12 cellular contexts compared by ENCODE assay signal in the genomic region with DNA sequence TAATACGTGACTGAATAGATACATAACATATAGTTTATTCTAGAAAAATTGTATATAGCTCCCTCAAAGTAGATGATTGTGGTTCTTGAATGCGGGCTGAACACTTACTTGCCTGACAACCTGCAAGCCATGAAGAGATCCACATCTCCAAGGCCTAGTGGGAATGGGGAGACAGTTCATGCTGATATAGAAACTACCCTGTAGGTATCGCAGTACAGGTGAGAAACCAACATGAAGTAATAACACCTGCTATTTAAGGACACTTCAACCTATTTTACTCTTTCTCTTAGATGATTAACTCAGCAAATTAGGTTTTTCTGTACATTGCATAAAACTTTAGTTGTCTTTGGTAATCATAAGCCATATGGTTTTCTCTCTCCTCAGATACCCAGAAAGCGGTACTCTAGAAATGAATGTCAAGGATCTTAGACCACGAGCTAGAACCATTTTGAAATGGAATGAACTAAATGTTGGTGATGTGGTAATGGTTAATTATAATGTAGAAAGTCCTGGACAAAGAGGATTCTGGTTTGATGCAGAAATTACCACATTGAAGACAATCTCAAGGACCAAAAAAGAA.
"Had no signal": no experiment of that assay in that cellular context is flagged by ENCODE, and none has a peak within 500 bp of the region (broad histone marks: within the 10 kb centered on the region; RNA-seq: fewer than 3 reads in every experiment).

No MANE protein-coding gene starts in this region.

- H3K27ac Mint-ChIP-seq: nephron; stimulated activated memory B cell treated with anti-CD40 and anti-IgM and Interleukin-4, amounts not matched to agents 10 μg/mL and 1 μg/mL and 100 μg/mL, for 72 hours had no signal

- DNase-seq: activated naive CD4-positive, alpha-beta T cell treated with Interleukin-2 at 50 U/mL for 16 hours; effector memory CD4-positive, alpha-beta T cell; gastrocnemius medialis; left lung; mucosa of descending colon; psoas muscle; spleen; stimulated activated CD4-positive, alpha-beta T cell treated with anti-CD3 and anti-CD28 coated beads, Interleukin-1b, Interleukin-23, amount 100 ng/mL, for 48 hours had no signal

- H3K27me3 Mint-ChIP-seq: stimulated activated memory B cell treated with anti-CD40 and anti-IgM and Interleukin-4, amounts not matched to agents 10 μg/mL and 1 μg/mL and 100 μg/mL, for 72 hours had no signal

- H3K4me3 Mint-ChIP-seq: nephron; stimulated activated memory B cell treated with anti-CD40 and anti-IgM and Interleukin-4, amounts not matched to agents 10 μg/mL and 1 μg/mL and 100 μg/mL, for 72 hours had no signal

- ATAC-seq: activated CD4-positive, CD25-positive, alpha-beta regulatory T cell treated with anti-CD3 and anti-CD28 coated beads, Interleukin-2, amount 50 U/mL, for 24 hours; gastrocnemius medialis; left lung; mucosa of descending colon; psoas muscle; sciatic nerve; stimulated activated memory B cell treated with anti-CD40 and anti-IgM and Interleukin-4, amounts not matched to agents 10 μg/mL and 1 μg/mL and 100 μg/mL, for 72 hours had no signal

- H3K4me1 Mint-ChIP-seq: nephron had no signal
